In the genomic region with DNA sequence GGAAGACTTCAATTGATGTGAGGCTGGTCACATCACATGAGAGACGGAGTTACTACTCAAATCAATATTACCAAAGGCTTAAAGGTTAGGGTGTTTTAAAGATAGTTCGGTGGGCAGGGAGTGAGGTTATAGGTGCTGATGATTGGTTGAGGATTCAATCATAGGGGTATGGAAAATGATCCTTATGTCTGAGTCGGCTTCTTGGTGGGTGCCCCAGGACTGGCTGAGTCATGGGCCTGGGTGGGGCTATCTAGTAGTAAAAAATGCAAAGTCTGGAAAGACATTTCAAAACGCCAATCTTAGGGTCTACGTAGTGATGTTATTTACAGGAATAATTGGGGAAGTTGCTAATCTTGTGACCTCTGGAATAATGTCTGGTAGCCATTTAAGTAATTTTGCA, we compare ENCODE assay signal across 14 cellular contexts. TPM values are rescaled to one million over a fixed set of nuclear protein-coding genes. Genes with fewer than 3 reads are reported as not detected.
A peak's percentile ranks its signal among the peaks of the same experiment; 100 is the strongest.
DNase-seq lines count a peak whose midpoint lies in the region; ATAC-seq and TF ChIP-seq lines count a peak whose summit lies in the region.
"Had no signal": no experiment of that assay in that cellular context is flagged by ENCODE, and none has a peak within 500 bp of the region (broad histone marks: within the 10 kb centered on the region; RNA-seq: fewer than 3 reads in every experiment).

No MANE protein-coding gene starts in this region.

- peak overlapping the region; percentile 50 for H3K27ac Mint-ChIP-seq in Calu3 (ENCODE audit: unreplicated experiment)
- H3K27ac Mint-ChIP-seq: CD8-positive, alpha-beta memory T cell; HFFc6 had no signal

- H3K9me3 ChIP-seq in PC-9 (ENCODE audit: insufficient read depth, low read depth), result peaks cover 6% of the 10 kb centered on the region; the same call in 1 of the 2 replicates
- H3K9me3 ChIP-seq: Caco-2, HAP-1 had no signal

- no peaks in the 10 kb centered on the region for H4K20me1 ChIP-seq in PC-9 (ENCODE audit: insufficient read depth)

- no peaks in the 10 kb centered on the region for H3K79me2 ChIP-seq in PC-9 (ENCODE audit: low read depth)

- H3K9me3 Mint-ChIP-seq in Calu3 (ENCODE audit: low read depth, unreplicated experiment), result no peaks in the 10 kb centered on the region

- peaks cover 24% of the 10 kb centered on the region for H3K4me1 ChIP-seq in PC-9 (replicated peaks; ENCODE audit: insufficient read depth)
- peaks cover 3% of the 10 kb centered on the region for H3K4me1 ChIP-seq in foreskin keratinocyte
- H3K4me1 ChIP-seq: Caco-2, HAP-1 had no signal

- H3K27me3 ChIP-seq in PC-9 (ENCODE audit: insufficient read depth, low read depth) (no peaks in the 10 kb centered on the region), foreskin keratinocyte (no peaks in the 10 kb centered on the region)

- no peak overlapping the region for H3K4me3 ChIP-seq in PC-9
- H3K4me3 ChIP-seq: HAP-1 had no signal

- BruUV-seq in Calu3 (replicated peaks; lab: Mats Ljungman, UMichigan) (no TSS peak), PC-9 (replicated peaks; lab: Mats Ljungman, UMichigan) (no TSS peak)

- CTCF ChIA-PET in Calu3 (lab: Charles Lee) (no interaction called here), PC-9 (lab: Charles Lee) (no interaction called here)

- DNase-seq in Calu3 (no peak), ELR (ENCODE audit: low read depth) (peak; percentile 52), PC-9 (no peak), foreskin keratinocyte (no peak), Right ventricle myocardium inferior (ENCODE audit: missing footprints) (no peak), NCI-H1048 (lab: John Stamatoyannopoulos, UW) (no peak)
- no peak for DNase-seq in activated CD4-positive, alpha-beta T cell treated with anti-CD3 and anti-CD28 coated beads for 4 hours
- DNase-seq: Caco-2; CD8-positive, alpha-beta memory T cell; DMS53; HFFc6 had no signal

- H3K9me2 ChIP-seq in PC-9 (ENCODE audit: insufficient read depth), result no peaks in the 10 kb centered on the region

- H2AFZ ChIP-seq in PC-9, result no peak overlapping the region

- no peaks in the 10 kb centered on the region for H3K36me3 Mint-ChIP-seq in Calu3 (ENCODE audit: insufficient read depth, unreplicated experiment)

- ATAC-seq in foreskin keratinocyte, result peak; percentile 38
- no peak for ATAC-seq in Right ventricle myocardium inferior
- no peak for ATAC-seq in HG03469 (IDR thresholded peaks at IDR 0.05; ENCODE audit: unreplicated experiment)

- no peak overlapping the region for H3K27ac ChIP-seq in PC-9
- no peak overlapping the region for H3K27ac ChIP-seq in foreskin keratinocyte
- H3K27ac ChIP-seq: HL-60 had no signal

- intact Hi-C loops in Calu3 (cut with micrococcal nuclease; ENCODE audit: unreplicated experiment), result no loop called here
- intact Hi-C loops in PC-9 (cut with micrococcal nuclease; ENCODE audit: unreplicated experiment), result no loop called here
- intact Hi-C loops in Right ventricle myocardium inferior (cut with DNase I), result no loop called here

- peaks cover 15% of the 10 kb centered on the region for H3K4me1 Mint-ChIP-seq in Calu3 (ENCODE audit: low read depth, unreplicated experiment)
- H3K4me1 Mint-ChIP-seq: CD8-positive, alpha-beta memory T cell had no signal

- no peaks in the 10 kb centered on the region; the same call in 1 of the 2 replicates for H3F3A ChIP-seq in PC-9 (ENCODE audit: insufficient read depth, low read depth)

- H3K27me3 Mint-ChIP-seq in Calu3 (ENCODE audit: unreplicated experiment), result no peaks in the 10 kb centered on the region

- peak overlapping the region; percentile 4; the same call in 1 of the 2 replicates for H3K4me2 ChIP-seq in PC-9

- POLR2A ChIA-PET in PC-9 (lab: Charles Lee; ENCODE audit: unreplicated experiment), result no interaction called here

- no peaks in the 10 kb centered on the region for H3K36me3 ChIP-seq in PC-9 (ENCODE audit: low read depth)
- H3K36me3 ChIP-seq: HAP-1 had no signal

- no peak overlapping the region for H3K4me3 Mint-ChIP-seq in Calu3 (ENCODE audit: low read depth, unreplicated experiment)
- H3K4me3 Mint-ChIP-seq: CD8-positive, alpha-beta memory T cell; HFFc6 had no signal

- TF ChIP-seq CTCF in Calu3 (IDR thresholded peaks at IDR 0.05; ENCODE audit: unreplicated experiment) (no peak), PC-9 (conservative IDR thresholded peaks at IDR 0.05) (no peak), foreskin keratinocyte (conservative IDR thresholded peaks at IDR 0.05) (no peak)

RNA-seq across cellular contexts. Expression of a gene that starts 15.2 kb away (rescaled TPM):
- 56.7 and 59.5 TPM in 2 replicates for total RNA-seq in Calu3 (2022)
- total RNA-seq in PC-9 (2021), result 102 and 112 TPM in 2 replicates
- 62.4 and 65.4 TPM in 2 replicates for total RNA-seq in foreskin keratinocyte
- 14.1 and 17.8 TPM in 2 replicates for polyA plus RNA-seq in foreskin keratinocyte
- total RNA-seq in Right ventricle myocardium inferior, result 48.8 TPM
